8 cellular contexts compared by ENCODE assay signal in the genomic region with DNA sequence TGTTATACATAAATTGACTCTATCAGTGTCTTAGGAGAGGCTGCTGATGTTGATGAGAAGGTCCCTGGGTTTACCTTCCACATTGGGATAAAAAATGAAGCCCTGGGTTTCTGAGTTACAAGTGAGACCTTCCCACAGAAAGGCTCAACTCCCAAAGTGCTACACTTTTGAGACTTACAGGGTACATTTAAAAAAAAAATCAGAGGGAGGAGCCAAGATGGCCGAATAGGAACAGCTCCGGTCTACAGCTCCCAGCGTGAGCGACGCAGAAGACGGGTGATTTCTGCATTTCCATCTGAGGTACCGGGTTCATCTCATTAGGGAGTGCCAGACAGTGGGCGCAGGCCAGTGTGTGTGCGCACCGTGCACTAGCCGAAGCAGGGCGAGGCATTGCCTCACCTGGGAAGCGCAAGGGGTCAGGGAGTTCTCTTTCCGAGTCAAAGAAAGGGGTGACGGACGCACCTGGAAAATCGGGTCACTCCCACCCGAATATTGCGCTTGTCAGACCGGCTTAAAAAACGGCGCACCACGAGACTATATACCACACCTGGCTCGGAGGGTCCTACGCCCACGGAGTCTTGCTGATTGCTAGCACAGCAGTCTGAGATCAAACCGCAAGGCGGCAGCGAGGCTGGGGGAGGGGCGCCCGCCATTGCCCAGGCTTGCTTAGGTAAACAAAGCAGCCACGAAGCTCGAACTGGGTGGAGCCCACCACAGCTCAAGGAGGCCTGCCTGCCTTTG.
A peak's percentile ranks its signal among the peaks of the same experiment; 100 is the strongest.
DNase-seq lines count a peak whose midpoint lies in the region; TF ChIP-seq lines count a peak whose summit lies in the region.
"Not testable (repeated sequence)": the region's sequence is repeated elsewhere in the genome, so short reads cannot be mapped to it uniquely, and the experiment has no call there.

No MANE protein-coding gene starts in this region.

- not testable (repeated sequence) for H4K20me1 ChIP-seq in SK-N-SH (ENCODE audit: insufficient read depth)

- not testable (repeated sequence) for H3K9me3 ChIP-seq in ES-I3 (ENCODE audit: control insufficient read depth, insufficient read depth, low read length); SK-N-SH; iPS-18a (ENCODE audit: control insufficient read depth, low read depth, low read length); neuron (ENCODE audit: low read length)

- intact Hi-C loops in dorsolateral prefrontal cortex (cut with DNase I) = not testable (repeated sequence)

- POLR2A ChIA-PET in SK-N-SH (lab: Yijun Ruan, JAX) = interaction anchor here (0.7 kb wide), 1 partner anchor 76 kb away, joined by 3 read pairs; no protein-coding TSS in a partner anchor

- not testable (repeated sequence) for TF ChIP-seq CTCF in SK-N-SH (IDR thresholded peaks at IDR 0.05); dorsolateral prefrontal cortex (IDR thresholded peaks at IDR 0.05 in 54 of 56, conservative IDR thresholded peaks at IDR 0.05 in 2 of 56; ENCODE audit: low read depth in 1 of 56, partially characterized antibody in 56 of 56)
- peak; percentile 39 for TF ChIP-seq CTCF in type B pancreatic cell (conservative IDR thresholded peaks at IDR 0.05)

- TF ChIP-seq EP300 in SK-N-SH (IDR thresholded peaks at IDR 0.05; ENCODE audit: borderline replicate concordance in 1 of 2, low read depth in 1 of 2, low read length in 1 of 2) = not testable (repeated sequence)

- peak overlapping the region; percentile 13; the same call in 1 of the 2 replicates for H3K4me2 ChIP-seq in SK-N-SH

- CTCF ChIA-PET in SK-N-SH (lab: Yijun Ruan, JAX) = interaction anchor here (1.3 kb wide), 1 partner anchor 101 kb away, joined by 3 read pairs; no protein-coding TSS in a partner anchor

- DNase-seq in NCI-H1105 treated with DMSO at 0.1 percent for 48 hours (lab: John Stamatoyannopoulos, UW) = peak; percentile 63
- DNase-seq in SK-N-SH; dorsolateral prefrontal cortex; type B pancreatic cell (ENCODE audit: extremely low spot score, unreplicated experiment): not testable (repeated sequence)
- peak; percentile 10 for DNase-seq in activated T-helper 1 cell treated with Interleukin-2 at 50 U/mL for 16 hours (ENCODE audit: low read depth)

- not testable (repeated sequence) for H3K27me3 Mint-ChIP-seq in type B pancreatic cell

- H3K9ac ChIP-seq in ES-I3 (ENCODE audit: low read depth, low read length) (peak overlapping the region; percentile 53), iPS-18a (ENCODE audit: low read length) (peak overlapping the region; percentile 36)
- H3K9ac ChIP-seq in SK-N-SH = not testable (repeated sequence)

- peaks cover 19% of the 10 kb centered on the region for H3F3A ChIP-seq in SK-N-SH (replicated peaks; ENCODE audit: insufficient read depth)

- not testable (repeated sequence) for H3K36me3 Mint-ChIP-seq in type B pancreatic cell

- not testable (repeated sequence) for H3K4me1 ChIP-seq in ES-I3 (ENCODE audit: insufficient read depth, low read length); SK-N-SH (ENCODE audit: control insufficient read depth in 1 of 2, insufficient read depth in 2 of 2, low read depth in 1 of 2, low read length in 1 of 2); iPS-18a (ENCODE audit: control insufficient read depth, low read depth, low read length); neuron (ENCODE audit: insufficient read depth, low read length)

- H3K27ac Mint-ChIP-seq in type B pancreatic cell = peak overlapping the region; percentile 96

- not testable (repeated sequence) for TF ChIP-seq RAD21 in SK-N-SH (IDR thresholded peaks at IDR 0.05; ENCODE audit: low read length)

- H2AFZ ChIP-seq in SK-N-SH (ENCODE audit: low read depth) = not testable (repeated sequence)
- H2AFZ ChIP-seq in neuron (ENCODE audit: low read depth, low read length) = peak overlapping the region; percentile 51

- H3K4me3 Mint-ChIP-seq in type B pancreatic cell = peak overlapping the region; percentile 93

- H3K27ac ChIP-seq in SK-N-SH (ENCODE audit: low read depth in 2 of 2, low read length in 1 of 2) (peak overlapping the region; percentile 33 to 50; a peak in 3 of 4 replicates), dorsolateral prefrontal cortex (peak overlapping the region in 27 of 59 donors; percentile 5 to 75 (median 44))
- H3K27ac ChIP-seq in iPS-18a (ENCODE audit: low read length) = not testable (repeated sequence)

- peaks cover 71% of the 10 kb centered on the region for H3K79me2 ChIP-seq in SK-N-SH (ENCODE audit: insufficient read depth)

- H3K9me3 Mint-ChIP-seq in type B pancreatic cell = not testable (repeated sequence)

- not testable (repeated sequence) for H3K36me3 ChIP-seq in ES-I3 (ENCODE audit: insufficient read depth, low read length); iPS-18a (ENCODE audit: control insufficient read depth, low read depth, low read length); neuron (ENCODE audit: insufficient read depth, low read length)
- H3K36me3 ChIP-seq in SK-N-SH (replicated peaks in 1 of 2; ENCODE audit: control insufficient read depth in 1 of 2, insufficient read depth in 2 of 2, low read length in 1 of 2) = peaks cover 16 to 30% of the 10 kb centered on the region in 2 experiments

- H3K9me2 ChIP-seq in SK-N-SH = not testable (repeated sequence)

- H3K4me1 Mint-ChIP-seq in type B pancreatic cell (ENCODE audit: unreplicated experiment) = not testable (repeated sequence)

- WGBS in SK-N-SH (ENCODE audit: low lambda C conversion rate) = 76% methylated on average over 7 of the region's 33 CpGs

- H3K27me3 ChIP-seq in SK-N-SH (ENCODE audit: insufficient read depth); dorsolateral prefrontal cortex; iPS-18a (ENCODE audit: control insufficient read depth, insufficient read depth, low read length); neuron (ENCODE audit: insufficient read depth, low read length): not testable (repeated sequence)

- peak overlapping the region; percentile 34 to 49; a peak in 2 of 4 replicates for H3K4me3 ChIP-seq in SK-N-SH (ENCODE audit: low read depth in 2 of 2, low read length in 1 of 2)
- H3K4me3 ChIP-seq in dorsolateral prefrontal cortex = peak overlapping the region in 37 of 59 donors; percentile 0 to 54 (median 32)
- H3K4me3 ChIP-seq in iPS-18a (ENCODE audit: low read length) = peak overlapping the region; percentile 36
- peak overlapping the region; percentile 55 for H3K4me3 ChIP-seq in neuron (ENCODE audit: low read length)

TF ChIP-seq in SK-N-SH, 30 proteins besides CTCF, POLR2A, EP300 and RAD21:
- peak; percentile 56; the same call in 1 of the 2 replicates for TF ChIP-seq YY1 (IDR thresholded peaks at IDR 0.05; ENCODE audit: low read depth)
